8 cellular contexts compared by ENCODE assay signal in genomic region chr2:223612501-223612900, GRCh38. TPM values are rescaled to one million over a fixed set of nuclear protein-coding genes. Genes with fewer than 3 reads are reported as not detected.
DNase-seq lines count a peak whose midpoint lies in the region; FAIRE-seq and TF ChIP-seq lines count a peak whose summit lies in the region.

No MANE protein-coding gene starts in this region.

- H3K4me3 ChIP-seq in HUES48 (ENCODE audit: low read depth, low read length), result peak overlapping the region; percentile 56
- H3K4me3 ChIP-seq in kidney (ENCODE audit: low read length in 2 of 2), result peak overlapping the region; percentile 41 to 53
- H3K4me3 ChIP-seq in smooth muscle cell, result peak overlapping the region; percentile 42

- no peaks in the 10 kb centered on the region for H3K9me3 Mint-ChIP-seq in activated CD4-positive, alpha-beta memory T cell treated with anti-CD3 and anti-CD28 coated beads, Interleukin-2, amount 10 ng/mL, durations not matched to agents 7 days and 5 days

- H3K27ac Mint-ChIP-seq in activated CD4-positive, alpha-beta memory T cell treated with anti-CD3 and anti-CD28 coated beads, Interleukin-2, amount 10 ng/mL, durations not matched to agents 7 days and 5 days, result no peak overlapping the region

- peak overlapping the region; percentile 77 for H3K27ac ChIP-seq in HUES48 (ENCODE audit: low read depth, low read length)
- H3K27ac ChIP-seq in caudate nucleus (ENCODE audit: low read depth, low read length), result peak overlapping the region; percentile 86
- H3K27ac ChIP-seq in kidney (ENCODE audit: low read depth in 2 of 2, low read length in 2 of 2), result no peak overlapping the region
- peak overlapping the region; percentile 87 for H3K27ac ChIP-seq in smooth muscle cell (ENCODE audit: low read depth)

- DNase-seq in caudate nucleus (lab: John Stamatoyannopoulos, UW), result peak in 8 of 61 donors; percentile 38 to 78 (median 64)
- DNase-seq in kidney, result no peak
- no peak for DNase-seq in smooth muscle cell (lab: John Stamatoyannopoulos, UW; ENCODE audit: unreplicated experiment)
- no peak for DNase-seq in stimulated activated CD4-positive, alpha-beta T cell treated with anti-CD3 and anti-CD28 coated beads, Interleukin-12 subunit alpha, Interleukin-12 subunit beta, amount 100 ng/mL, for 4 hours
- DNase-seq in cerebellar nuclear complex (lab: John Stamatoyannopoulos, UW), result no peak
- DNase-seq in activated CD4-positive, alpha-beta memory T cell treated with anti-CD3 and anti-CD28 coated beads, Interleukin-2, amount 10 ng/mL, durations not matched to agents 7 days and 5 days, result no peak
- DNase-seq in activated CD4-positive, alpha-beta T cell treated with anti-CD3 and anti-CD28 coated beads, Interleukin-2, amount 50 U/mL, for 48 hours, result no peak

- H3K4me1 ChIP-seq in HUES48 (ENCODE audit: control insufficient read depth, insufficient read depth, low read length) (peaks cover 20% of the 10 kb centered on the region; the same call in 1 of the 2 replicates), kidney (ENCODE audit: control insufficient read depth in 1 of 2, insufficient read depth in 1 of 2, low read depth in 1 of 2, low read length in 2 of 2) (no peaks in the 10 kb centered on the region), smooth muscle cell (ENCODE audit: low read depth) (peaks cover 5% of the 10 kb centered on the region)

- H3K27me3 Mint-ChIP-seq in activated CD4-positive, alpha-beta memory T cell treated with anti-CD3 and anti-CD28 coated beads, Interleukin-2, amount 10 ng/mL, durations not matched to agents 7 days and 5 days, result peaks cover 24% of the 10 kb centered on the region

- H2AFZ ChIP-seq in smooth muscle cell (ENCODE audit: low read depth), result peak overlapping the region; percentile 67

- no peaks in the 10 kb centered on the region for H3K4me1 Mint-ChIP-seq in activated CD4-positive, alpha-beta memory T cell treated with anti-CD3 and anti-CD28 coated beads, Interleukin-2, amount 10 ng/mL, durations not matched to agents 7 days and 5 days

- H3K4me3 Mint-ChIP-seq in activated CD4-positive, alpha-beta memory T cell treated with anti-CD3 and anti-CD28 coated beads, Interleukin-2, amount 10 ng/mL, durations not matched to agents 7 days and 5 days, result no peak overlapping the region

- TF ChIP-seq CTCF in kidney (IDR thresholded peaks at IDR 0.05; ENCODE audit: borderline replicate concordance, extremely low read depth, insufficient read depth) (no peak), smooth muscle cell (IDR thresholded peaks at IDR 0.05; ENCODE audit: borderline replicate concordance, insufficient read depth, poor library complexity, severe bottlenecking) (no peak)

- FAIRE-seq in kidney (lab: Jason Lieb, UNC), result no peak

- H3K9me3 ChIP-seq in HUES48 (ENCODE audit: control insufficient read depth, insufficient read depth, low read length) (no peaks in the 10 kb centered on the region), kidney (ENCODE audit: control insufficient read depth in 1 of 2, low read length in 2 of 2) (no peaks in the 10 kb centered on the region), smooth muscle cell (replicated peaks; ENCODE audit: low read depth) (no peaks in the 10 kb centered on the region)

- no peaks in the 10 kb centered on the region for H4K20me1 ChIP-seq in smooth muscle cell (ENCODE audit: low read depth)

- H3K36me3 ChIP-seq in HUES48 (ENCODE audit: control insufficient read depth, insufficient read depth, low read length), result no peaks in the 10 kb centered on the region
- no peaks in the 10 kb centered on the region for H3K36me3 ChIP-seq in kidney (ENCODE audit: control insufficient read depth in 1 of 2, insufficient read depth in 2 of 2, low read length in 2 of 2)
- no peaks in the 10 kb centered on the region for H3K36me3 ChIP-seq in smooth muscle cell (ENCODE audit: low read depth)

- peaks cover 10% of the 10 kb centered on the region for H3F3A ChIP-seq in smooth muscle cell (ENCODE audit: low read depth)

- peak overlapping the region; percentile 81 for H3K4me2 ChIP-seq in smooth muscle cell

- CTCF ChIA-PET in activated CD4-positive, alpha-beta memory T cell treated with anti-CD3 and anti-CD28 coated beads, Interleukin-2, amount 10 ng/mL, durations not matched to agents 7 days and 5 days (lab: Charles Lee), result no interaction called here

- H3K9ac ChIP-seq in HUES48 (ENCODE audit: low read depth, low read length) (peak overlapping the region; percentile 38; the same call in 1 of the 2 replicates), kidney (ENCODE audit: low read length in 2 of 2) (peak overlapping the region in 1 of 2 donors; percentile 31), smooth muscle cell (ENCODE audit: low read depth) (peak overlapping the region; percentile 60)

- intact Hi-C loops in kidney (cut with DNase I), result no loop called here

- POLR2A ChIA-PET in activated CD4-positive, alpha-beta memory T cell treated with anti-CD3 and anti-CD28 coated beads, Interleukin-2, amount 10 ng/mL, durations not matched to agents 7 days and 5 days (lab: Charles Lee), result no interaction called here

- H3K36me3 Mint-ChIP-seq in activated CD4-positive, alpha-beta memory T cell treated with anti-CD3 and anti-CD28 coated beads, Interleukin-2, amount 10 ng/mL, durations not matched to agents 7 days and 5 days (ENCODE audit: low read depth), result no peaks in the 10 kb centered on the region

- H3K27me3 ChIP-seq in HUES48 (ENCODE audit: control insufficient read depth, insufficient read depth, low read length), result peaks cover 68% of the 10 kb centered on the region
- H3K27me3 ChIP-seq in smooth muscle cell (ENCODE audit: low read depth), result no peaks in the 10 kb centered on the region

- H3K79me2 ChIP-seq in smooth muscle cell (ENCODE audit: low read depth), result no peaks in the 10 kb centered on the region

- 66% methylated on average over 5 of the region's 5 CpGs for whole genome bisulfite sequencing in smooth muscle cell (ENCODE audit: low lambda C conversion rate)

RNA-seq across cellular contexts. Expression of gene SCG2, which starts 10.3 kb away (rescaled TPM):
- 0.57 TPM for total RNA-seq in kidney
- 0.30 TPM for polyA plus RNA-seq in kidney (ENCODE audit: insufficient read depth, low read depth, low replicate concordance)
- 34.7 and 41.5 TPM in 2 replicates for total RNA-seq in smooth muscle cell
- polyA plus RNA-seq in smooth muscle cell, result 22.4 and 29.1 TPM in 2 replicates
- total RNA-seq in activated CD4-positive, alpha-beta memory T cell treated with anti-CD3 and anti-CD28 coated beads, Interleukin-2, amount 10 ng/mL, durations not matched to agents 7 days and 5 days, result under 1 TPM in 1 of 2 experiments, not detected in 1; 0.15 TPM

Comparison
In these comparisons a context has a peak if more than half of its experiments do, and no peak if none do; other contexts are left out.
1. H3K27ac ChIP-seq: peak in HUES48 (single experiment), caudate nucleus (single experiment) and smooth muscle cell (single experiment); none in kidney (0 of 2).
2. RNA of gene SCG2, which starts 10.3 kb away (total RNA-seq): 34.7 to 41.5 TPM in smooth muscle cell; 0.57 TPM in kidney (single experiment) and 0.15 TPM in activated CD4-positive, alpha-beta memory T cell treated with anti-CD3 and anti-CD28 coated beads, Interleukin-2, amount 10 ng/mL, durations not matched to agents 7 days and 5 days; every median in the first group is over 10 times any median in the second.
3. Peak in every context shown above with its lines, with median percentiles within 50 percentile points of each other: H3K4me3 ChIP-seq.